Comparison of ENCODE assay signal across 16 cellular contexts in genomic region chr1:216184281-216184680, GRCh38.
"Had no signal": no experiment of that assay in that cellular context is flagged by ENCODE, and none has a peak within 500 bp of the region (broad histone marks: within the 10 kb centered on the region; RNA-seq: fewer than 3 reads in every experiment).

No MANE protein-coding gene starts in this region.

- H3K4me1 ChIP-seq: breast epithelium, gastrocnemius medialis, heart right ventricle, pancreas had no signal

- H3K4me3 Mint-ChIP-seq: activated T-helper 1 cell treated with anti-CD3 and anti-CD28 coated beads, Interleukin-12 subunit alpha, Interleukin-12 subunit beta, Interleukin-2, Interleukin-4 antibody, amounts not matched to agents 30 ng/mL and 10 ng/mL and 1 ng/mL, durations not matched to agents 14 hours and 24 hours and 36 hours; dendritic cell treated with granulocyte-macrophage colony-stimulating factor and Interleukin-4, amounts not matched to agents 40 ng/mL and 50 ng/mL, for 4 days; neural crest cell; stimulated activated effector memory CD8-positive, alpha-beta T cell treated with anti-CD3 and anti-CD28 coated beads, Interleukin-12 subunit alpha, Interleukin-12 subunit beta, amount 100 ng/mL, for 72 hours had no signal

- H3K27me3 ChIP-seq: breast epithelium, gastrocnemius medialis, heart right ventricle, pancreas had no signal

- H3K4me3 ChIP-seq: breast epithelium, gastrocnemius medialis, heart right ventricle, lung, pancreas had no signal

- H3K9me3 ChIP-seq: breast epithelium, gastrocnemius medialis, heart right ventricle, pancreas had no signal

- H3K4me1 Mint-ChIP-seq: stimulated activated effector memory CD8-positive, alpha-beta T cell treated with anti-CD3 and anti-CD28 coated beads, Interleukin-12 subunit alpha, Interleukin-12 subunit beta, amount 100 ng/mL, for 72 hours had no signal

- H3K27me3 Mint-ChIP-seq: dendritic cell treated with granulocyte-macrophage colony-stimulating factor and Interleukin-4, amounts not matched to agents 40 ng/mL and 50 ng/mL, for 4 days had no signal

- H3K27ac ChIP-seq: breast epithelium, gastrocnemius medialis, heart right ventricle, pancreas had no signal

- H3K9me3 Mint-ChIP-seq: activated T-helper 1 cell treated with anti-CD3 and anti-CD28 coated beads, Interleukin-12 subunit alpha, Interleukin-12 subunit beta, Interleukin-2, Interleukin-4 antibody, amounts not matched to agents 30 ng/mL and 10 ng/mL and 1 ng/mL, durations not matched to agents 14 hours and 24 hours and 36 hours; dendritic cell treated with granulocyte-macrophage colony-stimulating factor and Interleukin-4, amounts not matched to agents 40 ng/mL and 50 ng/mL, for 4 days; neural crest cell had no signal

- H3K36me3 ChIP-seq: breast epithelium, gastrocnemius medialis, heart right ventricle, pancreas had no signal

- H3K36me3 Mint-ChIP-seq: stimulated activated effector memory CD8-positive, alpha-beta T cell treated with anti-CD3 and anti-CD28 coated beads, Interleukin-12 subunit alpha, Interleukin-12 subunit beta, amount 100 ng/mL, for 72 hours had no signal

- DNase-seq: activated CD4-positive, alpha-beta T cell treated with anti-CD3 and anti-CD28 coated beads, Interleukin-2, amount 50 U/mL, for 1 hour; activated CD8-positive, alpha-beta memory T cell treated with anti-CD3 and anti-CD28 coated beads for 24 hours; activated naive CD4-positive, alpha-beta T cell treated with Interleukin-2 at 50 U/mL for 16 hours; anterior cingulate cortex; cerebellar nuclear complex; effector memory CD4-positive, alpha-beta T cell; gastrocnemius medialis; heart right ventricle; left cardiac atrium; pancreas had no signal

- ATAC-seq: gastrocnemius medialis; heart right ventricle; left cardiac atrium; pancreas; stimulated activated effector memory CD8-positive, alpha-beta T cell treated with anti-CD3 and anti-CD28 coated beads, Interleukin-12 subunit alpha, Interleukin-12 subunit beta, amount 100 ng/mL, for 72 hours had no signal

- FAIRE-seq: pancreas had no signal

- H3K27ac Mint-ChIP-seq: activated T-helper 1 cell treated with anti-CD3 and anti-CD28 coated beads, Interleukin-12 subunit alpha, Interleukin-12 subunit beta, Interleukin-2, Interleukin-4 antibody, amounts not matched to agents 30 ng/mL and 10 ng/mL and 1 ng/mL, durations not matched to agents 14 hours and 24 hours and 36 hours; dendritic cell treated with granulocyte-macrophage colony-stimulating factor and Interleukin-4, amounts not matched to agents 40 ng/mL and 50 ng/mL, for 4 days; stimulated activated effector memory CD8-positive, alpha-beta T cell treated with anti-CD3 and anti-CD28 coated beads, Interleukin-12 subunit alpha, Interleukin-12 subunit beta, amount 100 ng/mL, for 72 hours had no signal
